Comparison of ENCODE assay signal across 14 cellular contexts in genomic region chr3:59783468-59783988, GRCh38.
DNase-seq lines count a peak whose midpoint lies in the region; ATAC-seq and TF ChIP-seq lines count a peak whose summit lies in the region.
"Had no signal": no experiment of that assay in that cellular context is flagged by ENCODE, and none has a peak within 500 bp of the region (broad histone marks: within the 10 kb centered on the region; RNA-seq: fewer than 3 reads in every experiment).

No MANE protein-coding gene starts in this region.

- no peak overlapping the region for H3K4me2 ChIP-seq in MM.1S (ENCODE audit: low read depth, low read length)

- peaks cover 30% of the 10 kb centered on the region for H3K36me3 Mint-ChIP-seq in activated CD4-positive, alpha-beta T cell treated with anti-CD3 and anti-CD28 coated beads for 36 hours (ENCODE audit: low read depth)

- H3K4me1 Mint-ChIP-seq in activated CD4-positive, alpha-beta T cell treated with anti-CD3 and anti-CD28 coated beads for 36 hours, result peaks cover 27% of the 10 kb centered on the region

- no peak overlapping the region for H3K9ac ChIP-seq in MM.1S (ENCODE audit: low read length)

- no peaks in the 10 kb centered on the region for H3K27me3 Mint-ChIP-seq in activated CD4-positive, alpha-beta T cell treated with anti-CD3 and anti-CD28 coated beads for 36 hours
- H3K27me3 Mint-ChIP-seq: T-cell had no signal

- ATAC-seq in activated CD4-positive, alpha-beta T cell treated with anti-CD3 and anti-CD28 coated beads for 36 hours, result peak; percentile 89
- no peak for ATAC-seq in HG03378 (IDR thresholded peaks at IDR 0.05; ENCODE audit: unreplicated experiment)
- ATAC-seq: naive thymus-derived CD8-positive, alpha-beta T cell; Panc1 had no signal

- no peak overlapping the region for H3K4me3 Mint-ChIP-seq in activated CD4-positive, alpha-beta T cell treated with anti-CD3 and anti-CD28 coated beads for 36 hours

- no peaks in the 10 kb centered on the region for H3K9me3 Mint-ChIP-seq in activated CD4-positive, alpha-beta T cell treated with anti-CD3 and anti-CD28 coated beads for 36 hours (ENCODE audit: low read depth)
- H3K9me3 Mint-ChIP-seq: T-cell had no signal

- no peak overlapping the region for H3K27ac ChIP-seq in MM.1S (ENCODE audit: low read length)
- H3K27ac ChIP-seq: breast epithelium, transverse colon had no signal

- no peaks in the 10 kb centered on the region for H3K79me2 ChIP-seq in MM.1S (ENCODE audit: low read length)

- no peak for TF ChIP-seq CTCF in MM.1S (IDR thresholded peaks at IDR 0.05; ENCODE audit: low read length)

- H3K9me3 ChIP-seq in MM.1S (replicated peaks; ENCODE audit: insufficient read depth, low read length), result no peaks in the 10 kb centered on the region
- H3K9me3 ChIP-seq: breast epithelium, transverse colon had no signal

- H3K27ac Mint-ChIP-seq in activated CD4-positive, alpha-beta T cell treated with anti-CD3 and anti-CD28 coated beads for 36 hours, result no peak overlapping the region
- H3K27ac Mint-ChIP-seq: T-cell had no signal

- CTCF ChIA-PET in activated CD4-positive, alpha-beta T cell treated with anti-CD3 and anti-CD28 coated beads for 36 hours (lab: Charles Lee), result interaction anchor here (0.6 kb wide), 1 partner anchor 14 kb away, joined by 3 read pairs; no protein-coding TSS in a partner anchor

- intact Hi-C loops in activated CD4-positive, alpha-beta T cell treated with anti-CD3 and anti-CD28 coated beads for 36 hours (cut with DNase I, micrococcal nuclease), result loop anchor here in 1 of 2 experiments (2.0 kb wide), 1 partner anchor 25 kb away; no protein-coding TSS in a partner anchor

- POLR2A ChIA-PET in activated CD4-positive, alpha-beta T cell treated with anti-CD3 and anti-CD28 coated beads for 36 hours (lab: Charles Lee), result no interaction called here

- DNase-seq in activated CD4-positive, alpha-beta T cell treated with anti-CD3 and anti-CD28 coated beads for 36 hours, result peak; percentile 54
- DNase-seq in activated CD4-positive, alpha-beta T cell treated with anti-CD3 and anti-CD28 coated beads, Interleukin-2, amount 50 U/mL, for 1 hour, result no peak
- peak; percentile 8 for DNase-seq in MM.1S
- peak; percentile 59 to 65 for DNase-seq in activated T-cell treated with anti-CD3 and anti-CD28 coated beads, Interleukin-2, amount 50 U/mL, for 48 hours
- peak in 2 of 3 experiments; percentile 21 to 30 for DNase-seq in stimulated activated CD4-positive, alpha-beta T cell treated with anti-CD3 and anti-CD28 coated beads, TNF-alpha, amount 100 ng/mL, for 24 hours (ENCODE audit: low read depth in 3 of 3)
- no peak for DNase-seq in NCI-H1048 (lab: John Stamatoyannopoulos, UW)
- no peak for DNase-seq in ecto neural progenitor cell (ENCODE audit: low spot score)
- DNase-seq: NCI-H2171 treated with DMSO at 0.1 percent for 48 hours, transverse colon had no signal

- no peaks in the 10 kb centered on the region for H3K36me3 ChIP-seq in MM.1S (replicated peaks; ENCODE audit: insufficient read depth, low read length)
- H3K36me3 ChIP-seq: breast epithelium, transverse colon had no signal

- no peaks in the 10 kb centered on the region for H4K20me1 ChIP-seq in MM.1S (ENCODE audit: insufficient read depth, low read length)

- no peaks in the 10 kb centered on the region for H3K9me2 ChIP-seq in MM.1S (replicated peaks; ENCODE audit: insufficient read depth, low read length)

- no peaks in the 10 kb centered on the region for H3K27me3 ChIP-seq in MM.1S (replicated peaks; ENCODE audit: insufficient read depth, low read length)
- H3K27me3 ChIP-seq: breast epithelium, transverse colon had no signal

- H2AFZ ChIP-seq in MM.1S (ENCODE audit: low read length), result no peak overlapping the region

- H3F3A ChIP-seq in MM.1S (ENCODE audit: insufficient read depth, low read length), result no peaks in the 10 kb centered on the region

- H3K4me3 ChIP-seq in MM.1S (ENCODE audit: low read length), result no peak overlapping the region
- H3K4me3 ChIP-seq: breast epithelium, transverse colon had no signal

- H3K4me1 ChIP-seq in MM.1S (ENCODE audit: low read length), result peaks cover 7% of the 10 kb centered on the region; the same call in 1 of the 2 replicates
- H3K4me1 ChIP-seq: breast epithelium, transverse colon had no signal

Comparison
In these comparisons a context has a peak if more than half of its experiments do, and no peak if none do; other contexts are left out.
1. DNase-seq: peak in activated CD4-positive, alpha-beta T cell treated with anti-CD3 and anti-CD28 coated beads for 36 hours (single experiment), MM.1S (single experiment), activated T-cell treated with anti-CD3 and anti-CD28 coated beads, Interleukin-2, amount 50 U/mL, for 48 hours (2 of 2) and stimulated activated CD4-positive, alpha-beta T cell treated with anti-CD3 and anti-CD28 coated beads, TNF-alpha, amount 100 ng/mL, for 24 hours (2 of 3); none in activated CD4-positive, alpha-beta T cell treated with anti-CD3 and anti-CD28 coated beads, Interleukin-2, amount 50 U/mL, for 1 hour (single experiment), NCI-H1048 (single experiment) and ecto neural progenitor cell (single experiment).